ENCODE assay signal across 8 cellular contexts in the genomic region with DNA sequence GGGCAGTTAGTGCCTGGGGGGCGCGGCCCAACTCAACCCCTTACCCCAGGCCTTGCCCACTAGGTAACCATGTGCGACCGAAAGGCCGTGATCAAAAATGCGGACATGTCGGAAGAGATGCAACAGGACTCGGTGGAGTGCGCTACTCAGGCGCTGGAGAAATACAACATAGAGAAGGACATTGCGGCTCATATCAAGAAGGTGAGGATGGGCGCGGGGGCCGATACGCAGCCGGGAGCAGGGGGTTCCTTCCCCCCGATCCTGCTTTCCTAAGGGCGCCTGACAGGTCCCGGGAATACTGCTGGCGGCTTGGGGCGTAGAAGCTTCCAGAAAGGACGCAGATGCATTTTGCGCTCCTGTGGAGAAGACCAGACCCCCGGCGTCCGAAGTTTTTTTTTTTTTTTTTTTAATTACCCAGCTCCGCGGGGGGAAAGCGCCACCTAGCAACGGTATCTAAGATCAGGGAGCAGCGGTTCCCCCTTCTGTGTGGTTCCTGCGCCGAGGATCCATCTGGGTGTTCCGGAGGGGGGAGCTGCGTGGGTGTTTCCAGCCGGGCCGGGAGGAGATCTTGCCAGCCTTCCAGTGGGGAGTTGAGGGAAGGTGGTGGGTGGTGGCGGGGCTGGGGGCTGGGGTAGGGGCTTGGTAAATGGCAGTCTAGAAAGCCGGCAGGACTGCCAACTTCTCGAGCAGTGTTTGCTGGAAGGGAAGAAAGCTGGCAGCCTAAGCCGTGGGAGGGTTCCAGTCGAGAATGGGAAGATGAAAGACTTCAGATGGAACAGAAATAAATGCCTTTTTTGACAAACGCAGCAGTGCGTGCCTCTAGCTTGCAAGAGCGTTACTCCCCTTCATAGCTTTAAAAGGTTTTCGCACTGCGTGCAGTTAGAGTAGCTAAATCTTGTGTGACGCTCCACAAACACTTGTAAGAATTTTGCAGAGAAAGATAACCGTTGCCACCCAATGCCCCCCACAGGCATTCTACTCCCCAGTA. TPM values are rescaled to one million over a fixed set of nuclear protein-coding genes. Genes with fewer than 3 reads are reported as not detected.
DNase-seq lines count a peak whose midpoint lies in the region; ATAC-seq and TF ChIP-seq lines count a peak whose summit lies in the region.

No MANE protein-coding gene starts in this region.

- H3K9me3 ChIP-seq in heart left ventricle (no peaks in the 10 kb centered on the region), upper lobe of left lung (no peaks in the 10 kb centered on the region)

- H3K4me3 ChIP-seq in heart left ventricle = peak overlapping the region; percentile 74 to 100 (median 92)
- H3K4me3 ChIP-seq in upper lobe of left lung = peak overlapping the region; percentile 88 to 99 (median 97)

- 0 to 1% (median 1%) methylated on average over 41 to 49 of the region's 49 CpGs for WGBS in heart left ventricle, 4 donors
- WGBS in upper lobe of left lung, 2 donors = 1% methylated on average over 31 to 48 of the region's 49 CpGs

- TF ChIP-seq CTCF in heart left ventricle (IDR thresholded peaks at IDR 0.05) = peak in 4 of 12 donors; percentile 8 to 20 (median 11)
- TF ChIP-seq CTCF in upper lobe of left lung (IDR thresholded peaks at IDR 0.05) = no peak

- H3K4me1 ChIP-seq in heart left ventricle (peaks cover 0 to 27% (median 17%) of the 10 kb centered on the region in 12 donors), upper lobe of left lung (peaks cover 18 to 26% (median 22%) of the 10 kb centered on the region in 4 donors)

- DNase-seq in ACHN = peak; percentile 54
- DNase-seq in SK-N-DZ (ENCODE audit: low spot score) = peak; percentile 59
- peak; percentile 2 for DNase-seq in activated naive CD8-positive, alpha-beta T cell treated with anti-CD3 and anti-CD28 coated beads, Interleukin-2, amount 50 U/mL, for 16 hours (ENCODE audit: low read depth, low spot score)
- DNase-seq in heart left ventricle = peak; percentile 76 to 84 (median 80)
- peak; percentile 82 for DNase-seq in pons (ENCODE audit: low spot score)
- DNase-seq in upper lobe of left lung = peak; percentile 58 to 67

- no peak for TF ChIP-seq EP300 in upper lobe of left lung (IDR thresholded peaks at IDR 0.05)

- in situ Hi-C loops in ACHN (cut with HindIII; ENCODE audit: low pct_ligation_motif_present, low pct_unique_long_range_greater_than_20kb, low sequenced_read_pairs) = no loop called here

- TF ChIP-seq POLR2A in heart left ventricle (IDR thresholded peaks at IDR 0.05) = no peak
- no peak for TF ChIP-seq POLR2A in upper lobe of left lung (IDR thresholded peaks at IDR 0.05)

- intact Hi-C loops in heart left ventricle (cut with DNase I) = loop anchor here in 3 of 10 donors (2.0 to 5.0 kb wide), 5 partner anchors 28 to 58 kb away; partner anchors contain the start of genes COX6A1 (in 1 of the 3), GATC (in 1 of the 3), RNF10 (in 1 of the 3) and SRSF9 (in 1 of the 3)

- H3K27me3 ChIP-seq in heart left ventricle = no peaks in the 10 kb centered on the region
- H3K27me3 ChIP-seq in upper lobe of left lung = no peaks in the 10 kb centered on the region

- H3K27ac ChIP-seq in heart left ventricle = peak overlapping the region; percentile 75 to 97 (median 92)
- peak overlapping the region; percentile 81 to 96 (median 90) for H3K27ac ChIP-seq in upper lobe of left lung

- ATAC-seq in GM18502 (IDR thresholded peaks at IDR 0.05; ENCODE audit: poor library complexity, unreplicated experiment) = peak; percentile 15
- peak; percentile 12 for ATAC-seq in HG03521 (IDR thresholded peaks at IDR 0.05; ENCODE audit: unreplicated experiment)
- peak; percentile 52 to 81 (median 69) for ATAC-seq in heart left ventricle
- peak; percentile 75 to 84 for ATAC-seq in upper lobe of left lung (ENCODE audit: low FRiP score in 2 of 2)

- peaks cover 0 to 41% (median 39%) of the 10 kb centered on the region in 9 donors for H3K36me3 ChIP-seq in heart left ventricle
- H3K36me3 ChIP-seq in upper lobe of left lung = peaks cover 0 to 29% (median 10%) of the 10 kb centered on the region in 4 donors

RNA-seq across cellular contexts. Expression of gene DYNLL1, which starts 0.7 kb away (rescaled TPM):
- polyA plus RNA-seq in SK-N-DZ (2014; cell fraction: cytosol; rRNA removed) = 417 and 444 TPM in 2 replicates
- 305 and 330 TPM in 2 replicates for polyA plus RNA-seq in SK-N-DZ (2014; cell fraction: nucleus; rRNA removed)
- total RNA-seq in heart left ventricle = 100 to 1,000 TPM in 8 of 9 donors, 10 to 100 TPM in 1; 92.2 to 269 (median 120) TPM
- polyA plus RNA-seq in heart left ventricle = 100 to 1,000 TPM; 164 to 320 TPM
- total RNA-seq in upper lobe of left lung = 100 to 1,000 TPM in 5 of 6 donors, 10 to 100 TPM in 1; 61.5 to 330 (median 176) TPM

RNA-seq across cellular contexts. Expression of gene SRSF9, which starts 27.1 kb away (rescaled TPM):
- polyA plus RNA-seq in SK-N-DZ (2014; cell fraction: cytosol; rRNA removed) = 312 and 347 TPM in 2 replicates
- 306 and 335 TPM in 2 replicates for polyA plus RNA-seq in SK-N-DZ (2014; cell fraction: nucleus; rRNA removed)
- total RNA-seq in heart left ventricle (10 to 100 TPM; 14.8 to 67.1 (median 33.7) TPM), upper lobe of left lung (100 to 1,000 TPM in 4 of 6 donors, 10 to 100 TPM in 2; 74.5 to 127 (median 107) TPM)
- polyA plus RNA-seq in heart left ventricle = 10 to 100 TPM; 27.2 to 39.1 TPM

RNA-seq across cellular contexts. Expression of gene COQ5, which starts 32.3 kb away (rescaled TPM):
- polyA plus RNA-seq in SK-N-DZ (2014; cell fraction: cytosol; rRNA removed) = 81.5 and 98.4 TPM in 2 replicates
- 60.3 and 76.9 TPM in 2 replicates for polyA plus RNA-seq in SK-N-DZ (2014; cell fraction: nucleus; rRNA removed)
- total RNA-seq in heart left ventricle (10 to 100 TPM; 27.9 to 46.5 (median 36.7) TPM), upper lobe of left lung (10 to 100 TPM in 5 of 6 donors, 1 to 10 TPM in 1; 7.5 to 26.0 (median 16.3) TPM)
- polyA plus RNA-seq in heart left ventricle = 10 to 100 TPM; 29.2 to 48.9 TPM

RNA-seq across cellular contexts. Expression of gene RNF10, which starts 37.5 kb away (rescaled TPM):
- 60.2 and 107 TPM in 2 replicates for polyA plus RNA-seq in SK-N-DZ (2014; cell fraction: cytosol; rRNA removed)
- polyA plus RNA-seq in SK-N-DZ (2014; cell fraction: nucleus; rRNA removed) = 85.4 and 91.4 TPM in 2 replicates
- total RNA-seq in heart left ventricle = 100 to 1,000 TPM; 165 to 363 (median 278) TPM
- 100 to 1,000 TPM; 247 to 490 TPM for polyA plus RNA-seq in heart left ventricle
- 100 to 1,000 TPM; 189 to 456 (median 243) TPM for total RNA-seq in upper lobe of left lung

RNA-seq across cellular contexts. Expression of gene GATC, which starts 50.4 kb away (rescaled TPM):
- polyA plus RNA-seq in SK-N-DZ (2014; cell fraction: cytosol; rRNA removed) = 33.7 and 37.8 TPM in 2 replicates
- 45.4 and 54.2 TPM in 2 replicates for polyA plus RNA-seq in SK-N-DZ (2014; cell fraction: nucleus; rRNA removed)
- 10 to 100 TPM in 7 of 9 donors, 1 to 10 TPM in 2; 8.5 to 18.0 (median 11.8) TPM for total RNA-seq in heart left ventricle
- 10 to 100 TPM in 1 of 2 donors, 1 to 10 TPM in 1; 5.4 to 11.5 TPM for polyA plus RNA-seq in heart left ventricle
- total RNA-seq in upper lobe of left lung = 10 to 100 TPM; 11.8 to 35.6 (median 22.5) TPM

Comparison
In these comparisons a context has a peak if more than half of its experiments do, and no peak if none do; other contexts are left out.
1. Peak in every context shown above with its lines: DNase-seq, ATAC-seq, H3K4me3 ChIP-seq and H3K27ac ChIP-seq.
2. DNase-seq: peak in every context shown above with its lines; median percentile 82 in pons; 80 in heart left ventricle; 62 in upper lobe of left lung; 59 in SK-N-DZ; 54 in ACHN; 2 in activated naive CD8-positive, alpha-beta T cell treated with anti-CD3 and anti-CD28 coated beads, Interleukin-2, amount 50 U/mL, for 16 hours.
3. ATAC-seq: peak in every context shown above with its lines; median percentile 80 in upper lobe of left lung; 69 in heart left ventricle; 15 in GM18502; 12 in HG03521.